ENCODE assay signal across 9 cellular contexts in the genomic region with DNA sequence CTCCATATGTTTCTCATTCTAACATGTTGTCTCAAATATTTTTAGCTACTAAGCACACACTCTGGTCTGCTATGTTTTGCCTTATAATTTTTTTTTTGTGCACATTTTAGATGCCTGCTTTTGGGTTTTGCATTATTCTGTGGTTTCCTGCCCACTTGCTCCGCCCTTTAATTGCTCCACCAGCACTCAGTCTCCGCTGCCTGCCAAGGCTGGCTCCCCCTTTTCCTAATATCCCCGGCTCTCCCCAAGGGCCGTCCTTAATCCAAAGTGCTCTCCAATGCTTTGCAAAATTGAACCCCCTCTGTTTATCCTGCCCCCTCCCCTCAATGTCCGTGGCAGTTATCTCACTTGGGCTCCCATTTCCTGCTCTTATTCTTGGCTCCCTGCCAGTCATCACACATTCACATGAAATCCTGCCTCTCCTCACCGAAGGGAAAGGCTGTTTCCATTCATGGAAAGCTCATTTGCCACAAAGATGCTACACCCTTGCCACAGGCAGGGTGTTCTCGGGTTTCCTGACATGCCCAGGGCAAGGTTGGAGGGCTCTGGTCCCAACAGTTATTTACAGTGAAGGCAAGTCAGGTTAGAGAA.
A peak's percentile ranks its signal among the peaks of the same experiment; 100 is the strongest.
DNase-seq lines count a peak whose midpoint lies in the region; ATAC-seq and TF ChIP-seq lines count a peak whose summit lies in the region.
"Had no signal": no experiment of that assay in that cellular context is flagged by ENCODE, and none has a peak within 500 bp of the region (broad histone marks: within the 10 kb centered on the region; RNA-seq: fewer than 3 reads in every experiment).

No MANE protein-coding gene starts in this region.

- H3K4me1 ChIP-seq in cardiac muscle cell (ENCODE audit: low read depth) = no peaks in the 10 kb centered on the region
- peaks cover 7 to 14% (median 11%) of the 10 kb centered on the region in 4 donors for H3K4me1 ChIP-seq in upper lobe of left lung

- H3K9me3 ChIP-seq in cardiac muscle cell (ENCODE audit: low read depth) (no peaks in the 10 kb centered on the region), upper lobe of left lung (no peaks in the 10 kb centered on the region)

- POLR2A ChIA-PET in AG04449 (lab: Yijun Ruan, JAX) = interaction anchor here (0.9 kb wide), 1 partner anchor 9 kb away, joined by 4 read pairs; no protein-coding TSS in a partner anchor

- H3K27me3 ChIP-seq in cardiac muscle cell (no peaks in the 10 kb centered on the region), upper lobe of left lung (no peaks in the 10 kb centered on the region)

- CTCF ChIA-PET in AG04449 (lab: Yijun Ruan, JAX) = interaction anchor here (0.9 to 2.2 kb wide), 4 partner anchors 9 to 813 kb away, joined by 3 to 8 read pairs (median 4); no protein-coding TSS in a partner anchor

- no peak for TF ChIP-seq CTCF in AG04449 (IDR thresholded peaks at IDR 0.05; ENCODE audit: insufficient read depth, low read length, missing control alignments)
- TF ChIP-seq CTCF in cardiac muscle cell (IDR thresholded peaks at IDR 0.05; ENCODE audit: low read depth, low read length) = no peak
- TF ChIP-seq CTCF in upper lobe of left lung (IDR thresholded peaks at IDR 0.05) = no peak

- no peak for TF ChIP-seq POLR2A in upper lobe of left lung (IDR thresholded peaks at IDR 0.05)

- peak; percentile 25 to 28 for ATAC-seq in upper lobe of left lung (ENCODE audit: low FRiP score in 2 of 2)
- ATAC-seq in HG03565 (IDR thresholded peaks at IDR 0.05; ENCODE audit: unreplicated experiment) = no peak
- no peak for ATAC-seq in GM21576 (IDR thresholded peaks at IDR 0.05; ENCODE audit: unreplicated experiment)
- ATAC-seq: GM12878 had no signal

- H3K36me3 ChIP-seq in cardiac muscle cell (no peaks in the 10 kb centered on the region), upper lobe of left lung (no peaks in the 10 kb centered on the region)

- H3K27ac ChIP-seq in cardiac muscle cell (no peak overlapping the region), upper lobe of left lung (no peak overlapping the region)

- DNase-seq in AG04449 (ENCODE audit: low read depth, low spot score) = no peak
- peak; percentile 22 for DNase-seq in HT-29 (ENCODE audit: low spot score)
- peak; percentile 67 for DNase-seq in SHP77 treated with DMSO at 0.1 percent for 48 hours (lab: John Stamatoyannopoulos, UW)
- DNase-seq in cardiac muscle cell (ENCODE audit: low read depth in 1 of 2, low spot score in 1 of 2) = peak; percentile 54 to 84
- DNase-seq in upper lobe of left lung = no peak
- no peak for DNase-seq in iPS-NIHi7 (ENCODE audit: extremely low spot score)

- WGBS in upper lobe of left lung, 2 donors = 1 to 3% methylated on average over 7 of the region's 7 CpGs

- H3K4me3 ChIP-seq in AG04449 (ENCODE audit: low read depth, low read length) (peak overlapping the region; percentile 10; the same call in 1 of the 2 replicates), cardiac muscle cell (no peak overlapping the region), upper lobe of left lung (no peak overlapping the region)
- H3K4me3 ChIP-seq: GM12878 had no signal

- no peak for TF ChIP-seq EP300 in upper lobe of left lung (IDR thresholded peaks at IDR 0.05)

Comparison
In these comparisons a context has a peak if more than half of its experiments do, and no peak if none do; other contexts are left out.
1. DNase-seq: peak in HT-29 (single experiment), SHP77 treated with DMSO at 0.1 percent for 48 hours (single experiment) and cardiac muscle cell (2 of 2); none in AG04449 (single experiment), upper lobe of left lung (0 of 2) and iPS-NIHi7 (single experiment).
2. ATAC-seq: peak in upper lobe of left lung (2 of 2); none in HG03565 (single experiment) and GM21576 (single experiment).